ENCODE assay signal across 8 cellular contexts in genomic region chr1:19341201-19342076, GRCh38. TPM values are rescaled to one million over a fixed set of nuclear protein-coding genes. Genes with fewer than 3 reads are reported as not detected.
DNase-seq lines count a peak whose midpoint lies in the region; ATAC-seq and FAIRE-seq lines count a peak whose summit lies in the region.

No MANE protein-coding gene starts in this region.

- no peaks in the 10 kb centered on the region for H3K9me3 ChIP-seq in MG63

- peak; percentile 66 for DNase-seq in MG63
- DNase-seq in UCSD-AML1 (lab: John Stamatoyannopoulos, UW; ENCODE audit: unreplicated experiment), result peak; percentile 71
- peak; percentile 83 for DNase-seq in astrocyte of the hippocampus (ENCODE audit: low read depth, low spot score)
- peak; percentile 79 for DNase-seq in iPS DF 19.7 (ENCODE audit: low read depth, low spot score)
- DNase-seq in stimulated activated CD4-positive, alpha-beta T cell treated with anti-CD3 and anti-CD28 coated beads, Interleukin-12 subunit alpha, Interleukin-12 subunit beta, amount 100 ng/mL, for 24 hours (ENCODE audit: low read depth in 2 of 2), result peak; percentile 47 to 80

- no peak overlapping the region for H3K4me3 ChIP-seq in MG63

- no peak for ATAC-seq in GM21825 (IDR thresholded peaks at IDR 0.05; ENCODE audit: unreplicated experiment)
- no peak for ATAC-seq in GM18861 (IDR thresholded peaks at IDR 0.05; ENCODE audit: unreplicated experiment)

- H3K27me3 ChIP-seq in MG63, result no peaks in the 10 kb centered on the region

- FAIRE-seq in G401.6 (lab: Jason Lieb, UNC), result peak; percentile 27

- H3K36me3 ChIP-seq in MG63, result peaks cover 35% of the 10 kb centered on the region

RNA-seq across cellular contexts. Expression of gene SLC66A1, which starts 29.3 kb away (rescaled TPM):
- total RNA-seq in MG63 (2014; rRNA removed; shearing (Covaris generic); ENCODE audit: low replicate concordance), result 15.9 and 19.9 TPM in 2 replicates

RNA-seq across cellular contexts. Expression of gene AKR7A2, which starts 29.5 kb away (rescaled TPM):
- 62.1 and 83.3 TPM in 2 replicates for total RNA-seq in MG63 (2014; rRNA removed; shearing (Covaris generic); ENCODE audit: low replicate concordance)

RNA-seq across cellular contexts. Expression of gene AKR7A3, which starts 52.9 kb away (rescaled TPM):
- total RNA-seq in MG63 (2014; rRNA removed; shearing (Covaris generic); ENCODE audit: low replicate concordance), result 0.95 TPM in 1 of 2 replicates, not detected in the other
